8 cellular contexts compared by ENCODE assay signal in genomic region chr19:11505032-11505503, GRCh38. TPM values are rescaled to one million over a fixed set of nuclear protein-coding genes. Genes with fewer than 3 reads are reported as not detected.
DNase-seq lines count a peak whose midpoint lies in the region; TF ChIP-seq lines count a peak whose summit lies in the region.

No MANE protein-coding gene starts in this region.

- peak overlapping the region; percentile 82 for H2AFZ ChIP-seq in neural progenitor cell (replicated peaks)

- H3K36me3 ChIP-seq in MG63 (peaks cover 12% of the 10 kb centered on the region), neural progenitor cell (no peaks in the 10 kb centered on the region), stomach smooth muscle (ENCODE audit: control insufficient read depth in 2 of 2, insufficient read depth in 2 of 2, low read length in 2 of 2) (no peaks in the 10 kb centered on the region)

- H3K4me1 Mint-ChIP-seq in neural progenitor cell = peaks cover 14% of the 10 kb centered on the region

- peaks cover 18% of the 10 kb centered on the region for H3K79me2 ChIP-seq in neural progenitor cell (ENCODE audit: low read depth)

- peak overlapping the region; percentile 28 for H3K27ac Mint-ChIP-seq in neural progenitor cell

- no peaks in the 10 kb centered on the region for H4K20me1 ChIP-seq in neural progenitor cell (ENCODE audit: low read depth)

- TF ChIP-seq CTCF in foreskin fibroblast (IDR thresholded peaks at IDR 0.05; ENCODE audit: low read depth, low read length) (no peak), neural progenitor cell (IDR thresholded peaks at IDR 0.05) (no peak)

- H3K9me3 ChIP-seq in MG63 = no peaks in the 10 kb centered on the region
- no peaks in the 10 kb centered on the region for H3K9me3 ChIP-seq in neural progenitor cell (ENCODE audit: low read depth)
- H3K9me3 ChIP-seq in stomach smooth muscle (ENCODE audit: control insufficient read depth in 2 of 2, low read length in 2 of 2) = no peaks in the 10 kb centered on the region

- H3K27me3 Mint-ChIP-seq in neural progenitor cell (ENCODE audit: insufficient read depth, low read depth) = peaks cover 9% of the 10 kb centered on the region

- peak overlapping the region; percentile 28 for H3K27ac ChIP-seq in neural progenitor cell
- peak overlapping the region; percentile 90 for H3K27ac ChIP-seq in stomach smooth muscle (ENCODE audit: low read length)

- H3K4me3 Mint-ChIP-seq in neural progenitor cell = peak overlapping the region; percentile 90

- H3K27me3 ChIP-seq in MG63 = no peaks in the 10 kb centered on the region
- no peaks in the 10 kb centered on the region for H3K27me3 ChIP-seq in neural progenitor cell
- no peaks in the 10 kb centered on the region for H3K27me3 ChIP-seq in stomach smooth muscle (ENCODE audit: control insufficient read depth in 1 of 2, insufficient read depth in 2 of 2, low read length in 2 of 2)

- H3F3A ChIP-seq in neural progenitor cell (ENCODE audit: low read depth) = peaks cover 10% of the 10 kb centered on the region

- H3K4me3 ChIP-seq in MG63 (peak overlapping the region; percentile 65), foreskin fibroblast (ENCODE audit: low read depth in 1 of 2, low read length in 2 of 2) (peak overlapping the region; percentile 69 to 78), neural progenitor cell (peak overlapping the region; percentile 91), stomach smooth muscle (ENCODE audit: low read length in 2 of 2) (peak overlapping the region; percentile 82 to 84)

- no peaks in the 10 kb centered on the region for H3K4me1 ChIP-seq in neural progenitor cell
- H3K4me1 ChIP-seq in stomach smooth muscle (ENCODE audit: control insufficient read depth, insufficient read depth, low read length) = peaks cover 9% of the 10 kb centered on the region

- H3K9ac ChIP-seq in neural progenitor cell (peak overlapping the region; percentile 57), stomach smooth muscle (ENCODE audit: low read length in 2 of 2) (peak overlapping the region; percentile 78 to 87)

- no peaks in the 10 kb centered on the region for H3K9me3 Mint-ChIP-seq in neural progenitor cell

- peak overlapping the region; percentile 85 for H3K4me2 ChIP-seq in neural progenitor cell

- peak; percentile 96 for DNase-seq in ELR (ENCODE audit: low read depth)
- peak; percentile 92 for DNase-seq in HCEC 1CT
- DNase-seq in MG63 = peak; percentile 100
- DNase-seq in SHP77 treated with DMSO at 0.1 percent for 48 hours (lab: John Stamatoyannopoulos, UW) = peak; percentile 79
- peak; percentile 95 for DNase-seq in activated gamma-delta T cell treated with Interleukin-2 at 50 U/mL for 16 hours
- DNase-seq in foreskin fibroblast = peak; percentile 93 to 98
- DNase-seq in neural progenitor cell (ENCODE audit: low spot score) = peak; percentile 98

- H3K36me3 Mint-ChIP-seq in neural progenitor cell = peaks cover 4% of the 10 kb centered on the region

RNA-seq across cellular contexts. Expression of gene ZNF653, which starts 0.6 kb away (rescaled TPM):
- 7.4 and 12.8 TPM in 2 replicates for total RNA-seq in MG63 (2014; rRNA removed; shearing (Covaris generic); ENCODE audit: low replicate concordance)
- 3.4 and 15.8 TPM in 2 replicates for total RNA-seq in neural progenitor cell (ENCODE audit: low replicate concordance)

RNA-seq across cellular contexts. Expression of gene ECSIT, which starts 23.9 kb away (rescaled TPM):
- 139 and 196 TPM in 2 replicates for total RNA-seq in MG63 (2014; rRNA removed; shearing (Covaris generic); ENCODE audit: low replicate concordance)
- 9.4 and 29.0 TPM in 2 replicates for total RNA-seq in neural progenitor cell (ENCODE audit: low replicate concordance)

RNA-seq across cellular contexts. Expression of gene ELAVL3, which starts 24.2 kb away (rescaled TPM):
- not detected in 2 replicates for total RNA-seq in MG63 (2014; rRNA removed; shearing (Covaris generic); ENCODE audit: low replicate concordance)
- total RNA-seq in neural progenitor cell (ENCODE audit: low replicate concordance) = 0.15 TPM in 1 of 2 replicates, not detected in the other

RNA-seq across cellular contexts. Expression of gene CNN1, which starts 33.6 kb away (rescaled TPM):
- 0.46 TPM in 1 of 2 replicates, not detected in the other for total RNA-seq in MG63 (2014; rRNA removed; shearing (Covaris generic); ENCODE audit: low replicate concordance)
- total RNA-seq in neural progenitor cell (ENCODE audit: low replicate concordance) = 7.0 and 7.2 TPM in 2 replicates

RNA-seq across cellular contexts. Expression of gene ELOF1, which starts 54.0 kb away (rescaled TPM):
- 51.6 and 111 TPM in 2 replicates for total RNA-seq in MG63 (2014; rRNA removed; shearing (Covaris generic); ENCODE audit: low replicate concordance)
- total RNA-seq in neural progenitor cell (ENCODE audit: low replicate concordance) = 26.9 and 40.0 TPM in 2 replicates

Comparison
In these comparisons a context has a peak if more than half of its experiments do, and no peak if none do; other contexts are left out.
1. Peak in every context shown above with its lines: DNase-seq, H3K4me3 ChIP-seq and H3K27ac ChIP-seq.